ENCODE assay signal across 1 cellular context in genomic region chr15:96181217-96181616, GRCh38.
TF ChIP-seq lines count a peak whose summit lies in the region.

No MANE protein-coding gene starts in this region.

TF ChIP-seq in IMR-90, 13 proteins besides CTCF, POLR2A, EP300 and RAD21:
- TF ChIP-seq CHD1 (IDR thresholded peaks at IDR 0.05; ENCODE audit: low read depth, low read length) = no peak
- TF ChIP-seq RCOR1 (IDR thresholded peaks at IDR 0.05; ENCODE audit: insufficient replicate concordance, low read length) = no peak
- no peak for TF ChIP-seq MXI1 (IDR thresholded peaks at IDR 0.05; ENCODE audit: borderline replicate concordance, low read depth, low read length)
- no peak for TF ChIP-seq MAFK (IDR thresholded peaks at IDR 0.05; ENCODE audit: low read depth, low read length)
- no peak for TF ChIP-seq USF2 (IDR thresholded peaks at IDR 0.05; ENCODE audit: low read depth, low read length)
- no peak for TF ChIP-seq NFE2L2 (IDR thresholded peaks at IDR 0.05; ENCODE audit: low read depth, low read length)
- TF ChIP-seq RFX5 (IDR thresholded peaks at IDR 0.05; ENCODE audit: low read depth, low read length) = no peak
- no peak for TF ChIP-seq MAZ (IDR thresholded peaks at IDR 0.05; ENCODE audit: borderline replicate concordance, low read depth, low read length)
- no peak for TF ChIP-seq ELK1 (IDR thresholded peaks at IDR 0.05; ENCODE audit: borderline replicate concordance, low read depth, low read length)
